Comparison of ENCODE assay signal across 8 cellular contexts in genomic region chr3:11770105-11770476, GRCh38.
DNase-seq lines count a peak whose midpoint lies in the region; ATAC-seq, FAIRE-seq and TF ChIP-seq lines count a peak whose summit lies in the region.

No MANE protein-coding gene starts in this region.

- H3K27ac ChIP-seq in AG04450 (ENCODE audit: low read depth, low read length) (no peak overlapping the region), kidney (ENCODE audit: low read depth in 2 of 2, low read length in 2 of 2) (no peak overlapping the region)

- H3K4me1 ChIP-seq in kidney (ENCODE audit: control insufficient read depth in 1 of 2, insufficient read depth in 1 of 2, low read depth in 1 of 2, low read length in 2 of 2): peaks cover 6 to 11% of the 10 kb centered on the region in 2 donors

- H3K9me3 ChIP-seq in AG04450 (ENCODE audit: control insufficient read depth, insufficient read depth, low read length): no peaks in the 10 kb centered on the region
- no peaks in the 10 kb centered on the region for H3K9me3 ChIP-seq in kidney (ENCODE audit: control insufficient read depth in 1 of 2, low read length in 2 of 2)

- peaks cover 22% of the 10 kb centered on the region for H3K4me1 Mint-ChIP-seq in activated CD4-positive, alpha-beta memory T cell treated with anti-CD3 and anti-CD28 coated beads for 36 hours (ENCODE audit: low read depth)

- peaks cover 8% of the 10 kb centered on the region for H3K27me3 ChIP-seq in AG04450 (ENCODE audit: control insufficient read depth, insufficient read depth, low read length)

- H3K9ac ChIP-seq in kidney (ENCODE audit: low read length in 2 of 2): no peak overlapping the region

- H3K36me3 ChIP-seq in kidney (ENCODE audit: control insufficient read depth in 1 of 2, insufficient read depth in 2 of 2, low read length in 2 of 2): no peaks in the 10 kb centered on the region

- no peaks in the 10 kb centered on the region for H3K27me3 Mint-ChIP-seq in activated CD4-positive, alpha-beta memory T cell treated with anti-CD3 and anti-CD28 coated beads for 36 hours

- TF ChIP-seq CTCF in AG04450 (IDR thresholded peaks at IDR 0.05; ENCODE audit: low read depth, low read length) (no peak), kidney (IDR thresholded peaks at IDR 0.05; ENCODE audit: borderline replicate concordance, extremely low read depth, insufficient read depth) (no peak)

- CTCF ChIA-PET in AG04450 (lab: Charles Lee): interaction anchor here (0.5 to 1.8 kb wide), 2 partner anchors 34 to 65 kb away, joined by 3 to 6 read pairs; no protein-coding TSS in a partner anchor
- CTCF ChIA-PET in activated CD4-positive, alpha-beta memory T cell treated with anti-CD3 and anti-CD28 coated beads for 36 hours (lab: Charles Lee): interaction anchor here (0.8 to 1.2 kb wide), 4 partner anchors 34 to 710 kb away, joined by 3 to 5 read pairs (median 4); no protein-coding TSS in a partner anchor

- POLR2A ChIA-PET in AG04450 (lab: Yijun Ruan, JAX): interaction anchor here (0.5 kb wide), 1 partner anchor 82 kb away, joined by 3 read pairs; no protein-coding TSS in a partner anchor
- POLR2A ChIA-PET in activated CD4-positive, alpha-beta memory T cell treated with anti-CD3 and anti-CD28 coated beads for 36 hours (lab: Charles Lee): interaction anchor here (1.5 kb wide), 1 partner anchor 46 kb away, joined by 5 read pairs; no protein-coding TSS in a partner anchor

- DNase-seq in AG04450 (ENCODE audit: low read depth, low spot score) (no peak), kidney (no peak), OCI-M1 (lab: John Stamatoyannopoulos, UW) (no peak), NCI-H1048 (lab: John Stamatoyannopoulos, UW) (no peak), NOMO-1 (lab: John Stamatoyannopoulos, UW; ENCODE audit: unreplicated experiment in 2 of 2) (no peak)
- no peak for DNase-seq in activated CD4-positive, alpha-beta memory T cell treated with anti-CD3 and anti-CD28 coated beads for 36 hours

- no peak overlapping the region for H3K4me3 Mint-ChIP-seq in activated CD4-positive, alpha-beta memory T cell treated with anti-CD3 and anti-CD28 coated beads for 36 hours

- H3K4me3 ChIP-seq in AG04450 (ENCODE audit: low read depth, low read length): peak overlapping the region; percentile 17; the same call in 1 of the 2 replicates
- peak overlapping the region; percentile 5 to 41 for H3K4me3 ChIP-seq in kidney (ENCODE audit: low read length in 2 of 2)

- intact Hi-C loops in activated CD4-positive, alpha-beta memory T cell treated with anti-CD3 and anti-CD28 coated beads for 36 hours (cut with micrococcal nuclease): loop anchor here (1.0 kb wide), 2 partner anchors 50 kb away; no protein-coding TSS in a partner anchor
- intact Hi-C loops in kidney (cut with DNase I): no loop called here

- no peak for FAIRE-seq in kidney (lab: Jason Lieb, UNC)

- H3K27ac Mint-ChIP-seq in activated CD4-positive, alpha-beta memory T cell treated with anti-CD3 and anti-CD28 coated beads for 36 hours: peak overlapping the region; percentile 47

- H3K9me3 Mint-ChIP-seq in activated CD4-positive, alpha-beta memory T cell treated with anti-CD3 and anti-CD28 coated beads for 36 hours: no peaks in the 10 kb centered on the region

- ATAC-seq in GM21723 (IDR thresholded peaks at IDR 0.05; ENCODE audit: unreplicated experiment): peak; percentile 26
- ATAC-seq in GM21619 (IDR thresholded peaks at IDR 0.05; ENCODE audit: unreplicated experiment): no peak

- H3K36me3 Mint-ChIP-seq in activated CD4-positive, alpha-beta memory T cell treated with anti-CD3 and anti-CD28 coated beads for 36 hours: no peaks in the 10 kb centered on the region
